1 cellular context compared by ENCODE assay signal in genomic region chr16:23556881-23557778, GRCh38.
TF ChIP-seq lines count a peak whose summit lies in the region.

Gene EARS2 (minus strand): TSS chr16:23557350. CDS start chr16:23557343, 7 bp downstream.
A gene with protein sequence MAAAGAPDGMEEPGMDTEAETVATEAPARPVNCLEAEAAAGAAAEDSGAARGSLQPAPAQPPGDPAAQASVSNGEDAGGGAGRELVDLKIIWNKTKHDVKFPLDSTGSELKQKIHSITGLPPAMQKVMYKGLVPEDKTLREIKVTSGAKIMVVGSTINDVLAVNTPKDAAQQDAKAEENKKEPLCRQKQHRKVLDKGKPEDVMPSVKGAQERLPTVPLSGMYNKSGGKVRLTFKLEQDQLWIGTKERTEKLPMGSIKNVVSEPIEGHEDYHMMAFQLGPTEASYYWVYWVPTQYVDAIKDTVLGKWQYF (plus strand): TSS chr16:23557727. CDS start chr16:23557743, 16 bp downstream.

TF ChIP-seq in HepG2, 621 proteins besides CTCF, POLR2A, EP300 and RAD21 (continued from another document and continues in another):
- peak; percentile 92; the same call in 1 of the 2 replicates for TF ChIP-seq TBX2 (CRISPR knock-in tag; IDR thresholded peaks at IDR 0.05; ENCODE audit: borderline replicate concordance)
- TF ChIP-seq NPAS2 (CRISPR knock-in tag; IDR thresholded peaks at IDR 0.05; ENCODE audit: borderline replicate concordance) = no peak
- TF ChIP-seq TOE1 (CRISPR knock-in tag; IDR thresholded peaks at IDR 0.05) = peak; percentile 52
- TF ChIP-seq SMAD3 (CRISPR knock-in tag; IDR thresholded peaks at IDR 0.05) = peak; percentile 85
- TF ChIP-seq ZNF530 (CRISPR knock-in tag; IDR thresholded peaks at IDR 0.05; ENCODE audit: low read depth) = no peak
- TF ChIP-seq ZBTB8A (CRISPR knock-in tag; IDR thresholded peaks at IDR 0.05; ENCODE audit: borderline replicate concordance, low read depth) = no peak; the same call in 1 of the 2 replicates
- no peak for TF ChIP-seq ZBTB1 (CRISPR knock-in tag; IDR thresholded peaks at IDR 0.05; ENCODE audit: borderline replicate concordance)
- TF ChIP-seq NR2C2 (CRISPR knock-in tag; IDR thresholded peaks at IDR 0.05; ENCODE audit: borderline replicate concordance) = peak; percentile 97
- TF ChIP-seq MTERF4 (CRISPR knock-in tag; IDR thresholded peaks at IDR 0.05) = no peak
- TF ChIP-seq ZNF33A (CRISPR knock-in tag; IDR thresholded peaks at IDR 0.05; ENCODE audit: borderline replicate concordance) = peak; percentile 30; the same call in 1 of the 2 replicates
- TF ChIP-seq, protein P1, sequence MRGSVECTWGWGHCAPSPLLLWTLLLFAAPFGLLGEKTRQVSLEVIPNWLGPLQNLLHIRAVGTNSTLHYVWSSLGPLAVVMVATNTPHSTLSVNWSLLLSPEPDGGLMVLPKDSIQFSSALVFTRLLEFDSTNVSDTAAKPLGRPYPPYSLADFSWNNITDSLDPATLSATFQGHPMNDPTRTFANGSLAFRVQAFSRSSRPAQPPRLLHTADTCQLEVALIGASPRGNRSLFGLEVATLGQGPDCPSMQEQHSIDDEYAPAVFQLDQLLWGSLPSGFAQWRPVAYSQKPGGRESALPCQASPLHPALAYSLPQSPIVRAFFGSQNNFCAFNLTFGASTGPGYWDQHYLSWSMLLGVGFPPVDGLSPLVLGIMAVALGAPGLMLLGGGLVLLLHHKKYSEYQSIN (CRISPR knock-in tag; IDR thresholded peaks at IDR 0.05; ENCODE audit: borderline replicate concordance) = 0 out of 2 replicates have a peak, but pooled peaks have one; percentile 4
- peak; percentile 37; the same call in 1 of the 2 replicates for TF ChIP-seq TSC22D2 (CRISPR knock-in tag; IDR thresholded peaks at IDR 0.05; ENCODE audit: borderline replicate concordance)
- TF ChIP-seq, protein P2, sequence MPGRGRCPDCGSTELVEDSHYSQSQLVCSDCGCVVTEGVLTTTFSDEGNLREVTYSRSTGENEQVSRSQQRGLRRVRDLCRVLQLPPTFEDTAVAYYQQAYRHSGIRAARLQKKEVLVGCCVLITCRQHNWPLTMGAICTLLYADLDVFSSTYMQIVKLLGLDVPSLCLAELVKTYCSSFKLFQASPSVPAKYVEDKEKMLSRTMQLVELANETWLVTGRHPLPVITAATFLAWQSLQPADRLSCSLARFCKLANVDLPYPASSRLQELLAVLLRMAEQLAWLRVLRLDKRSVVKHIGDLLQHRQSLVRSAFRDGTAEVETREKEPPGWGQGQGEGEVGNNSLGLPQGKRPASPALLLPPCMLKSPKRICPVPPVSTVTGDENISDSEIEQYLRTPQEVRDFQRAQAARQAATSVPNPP (CRISPR knock-in tag; IDR thresholded peaks at IDR 0.05) = peak; percentile 95; the same call in 1 of the 2 replicates
- no peak; the same call in 1 of the 2 replicates for TF ChIP-seq ZFP41 (CRISPR knock-in tag; IDR thresholded peaks at IDR 0.05; ENCODE audit: borderline replicate concordance)
- peak; percentile 38; the same call in 1 of the 2 replicates for TF ChIP-seq HNF4G (IDR thresholded peaks at IDR 0.05; ENCODE audit: borderline replicate concordance, low read depth, low read length)
- peak; percentile 24; the same call in 1 of the 2 replicates for TF ChIP-seq HNF4G (CRISPR knock-in tag; IDR thresholded peaks at IDR 0.05; ENCODE audit: borderline replicate concordance, low read depth)
- TF ChIP-seq, protein P3, sequence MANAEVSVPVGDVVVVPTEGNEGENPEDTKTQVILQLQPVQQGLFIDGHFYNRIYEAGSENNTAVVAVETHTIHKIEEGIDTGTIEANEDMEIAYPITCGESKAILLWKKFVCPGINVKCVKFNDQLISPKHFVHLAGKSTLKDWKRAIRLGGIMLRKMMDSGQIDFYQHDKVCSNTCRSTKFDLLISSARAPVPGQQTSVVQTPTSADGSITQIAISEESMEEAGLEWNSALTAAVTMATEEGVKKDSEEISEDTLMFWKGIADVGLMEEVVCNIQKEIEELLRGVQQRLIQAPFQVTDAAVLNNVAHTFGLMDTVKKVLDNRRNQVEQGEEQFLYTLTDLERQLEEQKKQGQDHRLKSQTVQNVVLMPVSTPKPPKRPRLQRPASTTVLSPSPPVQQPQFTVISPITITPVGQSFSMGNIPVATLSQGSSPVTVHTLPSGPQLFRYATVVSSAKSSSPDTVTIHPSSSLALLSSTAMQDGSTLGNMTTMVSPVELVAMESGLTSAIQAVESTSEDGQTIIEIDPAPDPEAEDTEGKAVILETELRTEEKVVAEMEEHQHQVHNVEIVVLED (CRISPR knock-in tag; IDR thresholded peaks at IDR 0.05; ENCODE audit: borderline replicate concordance) = peak; percentile 89
- peak; percentile 52; the same call in 1 of the 2 replicates for TF ChIP-seq SAFB2 (CRISPR knock-in tag; IDR thresholded peaks at IDR 0.05; ENCODE audit: borderline replicate concordance, low read depth)
- TF ChIP-seq ZNF432 (CRISPR knock-in tag; IDR thresholded peaks at IDR 0.05; ENCODE audit: borderline replicate concordance) = no peak
- peak; percentile 94; the same call in 1 of the 2 replicates for TF ChIP-seq ZSCAN20 (CRISPR knock-in tag; IDR thresholded peaks at IDR 0.05; ENCODE audit: borderline replicate concordance)
- peak; percentile 64 for TF ChIP-seq ZBTB39 (CRISPR knock-in tag; IDR thresholded peaks at IDR 0.05)
- no peak for TF ChIP-seq ARID3A (IDR thresholded peaks at IDR 0.05; ENCODE audit: low read depth, low read length)
- TF ChIP-seq ZNF230 (CRISPR knock-in tag; IDR thresholded peaks at IDR 0.05) = peak; percentile 91
- TF ChIP-seq GTF2F1 (IDR thresholded peaks at IDR 0.05; ENCODE audit: low read length) = peak; percentile 51; the same call in 1 of the 2 replicates
- TF ChIP-seq FOXA1 (IDR thresholded peaks at IDR 0.05) = no peak
- peak; percentile 53 for TF ChIP-seq FOXA1 (CRISPR knock-in tag; IDR thresholded peaks at IDR 0.05)
- TF ChIP-seq ESRRA (CRISPR knock-in tag; IDR thresholded peaks at IDR 0.05; ENCODE audit: low read depth) = peak; percentile 64
- TF ChIP-seq, protein P4, sequence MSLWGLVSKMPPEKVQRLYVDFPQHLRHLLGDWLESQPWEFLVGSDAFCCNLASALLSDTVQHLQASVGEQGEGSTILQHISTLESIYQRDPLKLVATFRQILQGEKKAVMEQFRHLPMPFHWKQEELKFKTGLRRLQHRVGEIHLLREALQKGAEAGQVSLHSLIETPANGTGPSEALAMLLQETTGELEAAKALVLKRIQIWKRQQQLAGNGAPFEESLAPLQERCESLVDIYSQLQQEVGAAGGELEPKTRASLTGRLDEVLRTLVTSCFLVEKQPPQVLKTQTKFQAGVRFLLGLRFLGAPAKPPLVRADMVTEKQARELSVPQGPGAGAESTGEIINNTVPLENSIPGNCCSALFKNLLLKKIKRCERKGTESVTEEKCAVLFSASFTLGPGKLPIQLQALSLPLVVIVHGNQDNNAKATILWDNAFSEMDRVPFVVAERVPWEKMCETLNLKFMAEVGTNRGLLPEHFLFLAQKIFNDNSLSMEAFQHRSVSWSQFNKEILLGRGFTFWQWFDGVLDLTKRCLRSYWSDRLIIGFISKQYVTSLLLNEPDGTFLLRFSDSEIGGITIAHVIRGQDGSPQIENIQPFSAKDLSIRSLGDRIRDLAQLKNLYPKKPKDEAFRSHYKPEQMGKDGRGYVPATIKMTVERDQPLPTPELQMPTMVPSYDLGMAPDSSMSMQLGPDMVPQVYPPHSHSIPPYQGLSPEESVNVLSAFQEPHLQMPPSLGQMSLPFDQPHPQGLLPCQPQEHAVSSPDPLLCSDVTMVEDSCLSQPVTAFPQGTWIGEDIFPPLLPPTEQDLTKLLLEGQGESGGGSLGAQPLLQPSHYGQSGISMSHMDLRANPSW (CRISPR knock-in tag; IDR thresholded peaks at IDR 0.05; ENCODE audit: borderline replicate concordance) = peak; percentile 100
- no peak for TF ChIP-seq GPN1 (CRISPR knock-in tag; IDR thresholded peaks at IDR 0.05; ENCODE audit: borderline replicate concordance)
- TF ChIP-seq, protein P5, sequence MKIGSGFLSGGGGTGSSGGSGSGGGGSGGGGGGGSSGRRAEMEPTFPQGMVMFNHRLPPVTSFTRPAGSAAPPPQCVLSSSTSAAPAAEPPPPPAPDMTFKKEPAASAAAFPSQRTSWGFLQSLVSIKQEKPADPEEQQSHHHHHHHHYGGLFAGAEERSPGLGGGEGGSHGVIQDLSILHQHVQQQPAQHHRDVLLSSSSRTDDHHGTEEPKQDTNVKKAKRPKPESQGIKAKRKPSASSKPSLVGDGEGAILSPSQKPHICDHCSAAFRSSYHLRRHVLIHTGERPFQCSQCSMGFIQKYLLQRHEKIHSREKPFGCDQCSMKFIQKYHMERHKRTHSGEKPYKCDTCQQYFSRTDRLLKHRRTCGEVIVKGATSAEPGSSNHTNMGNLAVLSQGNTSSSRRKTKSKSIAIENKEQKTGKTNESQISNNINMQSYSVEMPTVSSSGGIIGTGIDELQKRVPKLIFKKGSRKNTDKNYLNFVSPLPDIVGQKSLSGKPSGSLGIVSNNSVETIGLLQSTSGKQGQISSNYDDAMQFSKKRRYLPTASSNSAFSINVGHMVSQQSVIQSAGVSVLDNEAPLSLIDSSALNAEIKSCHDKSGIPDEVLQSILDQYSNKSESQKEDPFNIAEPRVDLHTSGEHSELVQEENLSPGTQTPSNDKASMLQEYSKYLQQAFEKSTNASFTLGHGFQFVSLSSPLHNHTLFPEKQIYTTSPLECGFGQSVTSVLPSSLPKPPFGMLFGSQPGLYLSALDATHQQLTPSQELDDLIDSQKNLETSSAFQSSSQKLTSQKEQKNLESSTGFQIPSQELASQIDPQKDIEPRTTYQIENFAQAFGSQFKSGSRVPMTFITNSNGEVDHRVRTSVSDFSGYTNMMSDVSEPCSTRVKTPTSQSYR (CRISPR knock-in tag; IDR thresholded peaks at IDR 0.05; ENCODE audit: borderline replicate concordance) = peak; percentile 50; the same call in 1 of the 2 replicates
- TF ChIP-seq ZBTB2 (CRISPR knock-in tag; IDR thresholded peaks at IDR 0.05; ENCODE audit: low read depth) = peak; percentile 78
- TF ChIP-seq REPIN1 (CRISPR knock-in tag; IDR thresholded peaks at IDR 0.05; ENCODE audit: borderline replicate concordance, low read depth) = peak; percentile 99
- TF ChIP-seq SMAD9 (CRISPR knock-in tag; IDR thresholded peaks at IDR 0.05) = peak; percentile 90
- no peak; the same call in 1 of the 2 replicates for TF ChIP-seq CEBPB (IDR thresholded peaks at IDR 0.05; ENCODE audit: borderline replicate concordance, low read depth, low read length)
- 0 out of 2 replicates have a peak, but pooled peaks have one; percentile 85 for TF ChIP-seq RNF219 (CRISPR knock-in tag; IDR thresholded peaks at IDR 0.05)
- TF ChIP-seq ZMYM4 (CRISPR knock-in tag; IDR thresholded peaks at IDR 0.05) = peak; percentile 97
- no peak for TF ChIP-seq ZNF251 (CRISPR knock-in tag; IDR thresholded peaks at IDR 0.05)
- TF ChIP-seq STAG1 (CRISPR knock-in tag; IDR thresholded peaks at IDR 0.05) = peak; percentile 58
